In the genomic region with DNA sequence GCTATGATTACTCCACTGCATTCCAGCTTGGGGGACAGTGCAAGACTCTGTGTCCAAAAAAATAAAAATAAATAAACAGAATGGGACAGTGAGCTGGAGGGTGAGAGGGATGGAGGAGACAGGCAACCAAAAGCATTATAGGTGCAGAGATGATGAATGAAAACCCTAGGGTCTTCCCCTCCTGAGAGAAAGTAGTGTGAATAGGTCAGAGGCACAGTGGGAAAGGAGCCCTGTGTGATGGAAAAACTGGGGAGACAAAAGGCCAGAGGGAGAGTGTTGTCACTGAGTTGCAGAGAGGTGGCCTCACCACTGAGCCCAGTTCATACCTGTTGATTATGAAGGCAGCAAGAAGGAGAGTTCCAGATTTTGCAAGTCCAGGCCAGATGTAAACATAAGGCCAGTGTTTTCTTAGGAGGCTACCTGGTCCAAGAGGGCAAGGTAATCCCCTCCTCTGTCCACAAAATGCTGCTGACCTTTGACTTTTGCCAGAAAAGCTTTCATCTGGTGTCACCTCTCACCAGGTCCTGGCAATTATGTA, we compare ENCODE assay signal across 1 cellular context.
A peak's percentile ranks its signal among the peaks of the same experiment; 100 is the strongest.
TF ChIP-seq lines count a peak whose summit lies in the region.

No MANE protein-coding gene starts in this region.

TF ChIP-seq in HepG2, 621 proteins besides CTCF, POLR2A, EP300 and RAD21 (continued from another document and continues in another):
- TF ChIP-seq, protein P1, sequence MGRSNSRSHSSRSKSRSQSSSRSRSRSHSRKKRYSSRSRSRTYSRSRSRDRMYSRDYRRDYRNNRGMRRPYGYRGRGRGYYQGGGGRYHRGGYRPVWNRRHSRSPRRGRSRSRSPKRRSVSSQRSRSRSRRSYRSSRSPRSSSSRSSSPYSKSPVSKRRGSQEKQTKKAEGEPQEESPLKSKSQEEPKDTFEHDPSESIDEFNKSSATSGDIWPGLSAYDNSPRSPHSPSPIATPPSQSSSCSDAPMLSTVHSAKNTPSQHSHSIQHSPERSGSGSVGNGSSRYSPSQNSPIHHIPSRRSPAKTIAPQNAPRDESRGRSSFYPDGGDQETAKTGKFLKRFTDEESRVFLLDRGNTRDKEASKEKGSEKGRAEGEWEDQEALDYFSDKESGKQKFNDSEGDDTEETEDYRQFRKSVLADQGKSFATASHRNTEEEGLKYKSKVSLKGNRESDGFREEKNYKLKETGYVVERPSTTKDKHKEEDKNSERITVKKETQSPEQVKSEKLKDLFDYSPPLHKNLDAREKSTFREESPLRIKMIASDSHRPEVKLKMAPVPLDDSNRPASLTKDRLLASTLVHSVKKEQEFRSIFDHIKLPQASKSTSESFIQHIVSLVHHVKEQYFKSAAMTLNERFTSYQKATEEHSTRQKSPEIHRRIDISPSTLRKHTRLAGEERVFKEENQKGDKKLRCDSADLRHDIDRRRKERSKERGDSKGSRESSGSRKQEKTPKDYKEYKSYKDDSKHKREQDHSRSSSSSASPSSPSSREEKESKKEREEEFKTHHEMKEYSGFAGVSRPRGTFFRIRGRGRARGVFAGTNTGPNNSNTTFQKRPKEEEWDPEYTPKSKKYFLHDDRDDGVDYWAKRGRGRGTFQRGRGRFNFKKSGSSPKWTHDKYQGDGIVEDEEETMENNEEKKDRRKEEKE (IDR thresholded peaks at IDR 0.05): no peak
- TF ChIP-seq ZNF282 (IDR thresholded peaks at IDR 0.05; ENCODE audit: partially characterized antibody): no peak
- TF ChIP-seq, protein P2, sequence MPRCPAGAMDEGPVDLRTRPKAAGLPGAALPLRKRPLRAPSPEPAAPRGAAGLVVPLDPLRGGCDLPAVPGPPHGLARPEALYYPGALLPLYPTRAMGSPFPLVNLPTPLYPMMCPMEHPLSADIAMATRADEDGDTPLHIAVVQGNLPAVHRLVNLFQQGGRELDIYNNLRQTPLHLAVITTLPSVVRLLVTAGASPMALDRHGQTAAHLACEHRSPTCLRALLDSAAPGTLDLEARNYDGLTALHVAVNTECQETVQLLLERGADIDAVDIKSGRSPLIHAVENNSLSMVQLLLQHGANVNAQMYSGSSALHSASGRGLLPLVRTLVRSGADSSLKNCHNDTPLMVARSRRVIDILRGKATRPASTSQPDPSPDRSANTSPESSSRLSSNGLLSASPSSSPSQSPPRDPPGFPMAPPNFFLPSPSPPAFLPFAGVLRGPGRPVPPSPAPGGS (CRISPR knock-in tag; IDR thresholded peaks at IDR 0.05): no peak
- TF ChIP-seq ARNT (IDR thresholded peaks at IDR 0.05): no peak
- no peak for TF ChIP-seq SATB2 (CRISPR knock-in tag; IDR thresholded peaks at IDR 0.05)
- TF ChIP-seq TBL1XR1 (IDR thresholded peaks at IDR 0.05; ENCODE audit: borderline replicate concordance, low read length, partially characterized antibody): no peak
- TF ChIP-seq, protein P3, sequence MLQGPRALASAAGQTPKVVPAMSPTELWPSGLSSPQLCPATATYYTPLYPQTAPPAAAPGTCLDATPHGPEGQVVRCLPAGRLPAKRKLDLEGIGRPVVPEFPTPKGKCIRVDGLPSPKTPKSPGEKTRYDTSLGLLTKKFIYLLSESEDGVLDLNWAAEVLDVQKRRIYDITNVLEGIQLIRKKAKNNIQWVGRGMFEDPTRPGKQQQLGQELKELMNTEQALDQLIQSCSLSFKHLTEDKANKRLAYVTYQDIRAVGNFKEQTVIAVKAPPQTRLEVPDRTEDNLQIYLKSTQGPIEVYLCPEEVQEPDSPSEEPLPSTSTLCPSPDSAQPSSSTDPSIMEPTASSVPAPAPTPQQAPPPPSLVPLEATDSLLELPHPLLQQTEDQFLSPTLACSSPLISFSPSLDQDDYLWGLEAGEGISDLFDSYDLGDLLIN (CRISPR knock-in tag; IDR thresholded peaks at IDR 0.05; ENCODE audit: borderline replicate concordance): no peak
- TF ChIP-seq ZNF619 (CRISPR knock-in tag; IDR thresholded peaks at IDR 0.05): no peak
- TF ChIP-seq GLI4 (CRISPR knock-in tag; IDR thresholded peaks at IDR 0.05; ENCODE audit: borderline replicate concordance): no peak
- no peak for TF ChIP-seq ZFP36 (IDR thresholded peaks at IDR 0.05; ENCODE audit: borderline replicate concordance, low read depth, low read length, partially characterized antibody)
- TF ChIP-seq, protein P4, sequence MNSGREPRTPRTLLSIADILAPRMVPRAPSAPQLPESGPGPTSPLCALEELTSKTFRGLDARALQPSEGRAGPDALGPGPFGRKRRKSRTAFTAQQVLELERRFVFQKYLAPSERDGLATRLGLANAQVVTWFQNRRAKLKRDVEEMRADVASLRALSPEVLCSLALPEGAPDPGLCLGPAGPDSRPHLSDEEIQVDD (CRISPR knock-in tag; IDR thresholded peaks at IDR 0.05; ENCODE audit: borderline replicate concordance): no peak
- TF ChIP-seq, protein P5, sequence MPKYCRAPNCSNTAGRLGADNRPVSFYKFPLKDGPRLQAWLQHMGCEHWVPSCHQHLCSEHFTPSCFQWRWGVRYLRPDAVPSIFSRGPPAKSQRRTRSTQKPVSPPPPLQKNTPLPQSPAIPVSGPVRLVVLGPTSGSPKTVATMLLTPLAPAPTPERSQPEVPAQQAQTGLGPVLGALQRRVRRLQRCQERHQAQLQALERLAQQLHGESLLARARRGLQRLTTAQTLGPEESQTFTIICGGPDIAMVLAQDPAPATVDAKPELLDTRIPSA (CRISPR knock-in tag; IDR thresholded peaks at IDR 0.05; ENCODE audit: borderline replicate concordance): no peak
- TF ChIP-seq, protein P6, sequence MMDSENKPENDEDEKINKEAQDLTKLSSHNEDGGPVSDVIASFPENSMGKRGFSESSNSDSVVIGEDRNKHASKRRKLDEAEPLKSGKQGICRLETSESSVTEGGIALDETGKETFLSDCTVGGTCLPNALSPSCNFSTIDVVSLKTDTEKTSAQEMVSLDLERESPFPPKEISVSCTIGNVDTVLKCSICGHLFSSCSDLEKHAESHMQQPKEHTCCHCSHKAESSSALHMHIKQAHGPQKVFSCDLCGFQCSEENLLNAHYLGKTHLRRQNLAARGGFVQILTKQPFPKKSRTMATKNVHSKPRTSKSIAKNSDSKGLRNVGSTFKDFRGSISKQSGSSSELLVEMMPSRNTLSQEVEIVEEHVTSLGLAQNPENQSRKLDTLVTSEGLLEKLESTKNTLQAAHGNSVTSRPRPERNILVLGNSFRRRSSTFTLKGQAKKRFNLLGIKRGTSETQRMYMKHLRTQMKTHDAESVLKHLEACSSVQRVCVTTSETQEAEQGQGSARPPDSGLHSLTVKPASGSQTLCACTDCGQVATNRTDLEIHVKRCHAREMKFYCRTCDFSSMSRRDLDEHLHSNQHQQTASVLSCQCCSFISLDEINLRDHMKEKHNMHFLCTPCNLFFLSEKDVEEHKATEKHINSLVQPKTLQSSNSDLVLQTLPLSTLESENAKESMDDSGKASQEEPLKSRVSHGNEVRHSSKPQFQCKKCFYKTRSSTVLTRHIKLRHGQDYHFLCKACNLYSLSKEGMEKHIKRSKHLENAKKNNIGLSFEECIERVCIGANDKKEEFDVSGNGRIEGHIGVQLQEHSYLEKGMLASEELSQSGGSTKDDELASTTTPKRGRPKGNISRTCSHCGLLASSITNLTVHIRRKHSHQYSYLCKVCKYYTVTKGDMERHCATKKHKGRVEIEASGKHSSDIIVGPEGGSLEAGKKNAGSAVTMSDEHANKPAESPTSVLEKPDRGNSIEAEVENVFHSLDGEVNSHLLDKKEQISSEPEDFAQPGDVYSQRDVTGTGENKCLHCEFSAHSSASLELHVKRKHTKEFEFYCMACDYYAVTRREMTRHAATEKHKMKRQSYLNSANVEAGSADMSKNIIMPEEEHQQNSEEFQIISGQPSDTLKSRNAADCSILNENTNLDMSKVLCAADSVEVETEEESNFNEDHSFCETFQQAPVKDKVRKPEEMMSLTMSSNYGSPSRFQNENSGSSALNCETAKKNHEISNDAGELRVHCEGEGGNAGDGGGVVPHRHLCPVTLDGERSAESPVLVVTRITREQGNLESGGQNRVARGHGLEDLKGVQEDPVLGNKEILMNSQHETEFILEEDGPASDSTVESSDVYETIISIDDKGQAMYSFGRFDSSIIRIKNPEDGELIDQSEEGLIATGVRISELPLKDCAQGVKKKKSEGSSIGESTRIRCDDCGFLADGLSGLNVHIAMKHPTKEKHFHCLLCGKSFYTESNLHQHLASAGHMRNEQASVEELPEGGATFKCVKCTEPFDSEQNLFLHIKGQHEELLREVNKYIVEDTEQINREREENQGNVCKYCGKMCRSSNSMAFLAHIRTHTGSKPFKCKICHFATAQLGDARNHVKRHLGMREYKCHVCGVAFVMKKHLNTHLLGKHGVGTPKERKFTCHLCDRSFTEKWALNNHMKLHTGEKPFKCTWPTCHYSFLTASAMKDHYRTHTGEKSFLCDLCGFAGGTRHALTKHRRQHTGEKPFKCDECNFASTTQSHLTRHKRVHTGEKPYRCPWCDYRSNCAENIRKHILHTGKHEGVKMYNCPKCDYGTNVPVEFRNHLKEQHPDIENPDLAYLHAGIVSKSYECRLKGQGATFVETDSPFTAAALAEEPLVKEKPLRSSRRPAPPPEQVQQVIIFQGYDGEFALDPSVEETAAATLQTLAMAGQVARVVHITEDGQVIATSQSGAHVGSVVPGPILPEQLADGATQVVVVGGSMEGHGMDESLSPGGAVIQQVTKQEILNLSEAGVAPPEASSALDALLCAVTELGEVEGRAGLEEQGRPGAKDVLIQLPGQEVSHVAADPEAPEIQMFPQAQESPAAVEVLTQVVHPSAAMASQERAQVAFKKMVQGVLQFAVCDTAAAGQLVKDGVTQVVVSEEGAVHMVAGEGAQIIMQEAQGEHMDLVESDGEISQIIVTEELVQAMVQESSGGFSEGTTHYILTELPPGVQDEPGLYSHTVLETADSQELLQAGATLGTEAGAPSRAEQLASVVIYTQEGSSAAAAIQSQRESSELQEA (CRISPR knock-in tag; IDR thresholded peaks at IDR 0.05; ENCODE audit: not compliant biosample characterization): no peak
- no peak for TF ChIP-seq JARID2 (CRISPR knock-in tag; IDR thresholded peaks at IDR 0.05; ENCODE audit: insufficient replicate concordance)
- no peak for TF ChIP-seq PAWR (CRISPR knock-in tag; IDR thresholded peaks at IDR 0.05; ENCODE audit: borderline replicate concordance)
- TF ChIP-seq HOXA9 (CRISPR knock-in tag; IDR thresholded peaks at IDR 0.05; ENCODE audit: borderline replicate concordance): no peak
- no peak for TF ChIP-seq ZNF335 (CRISPR knock-in tag; IDR thresholded peaks at IDR 0.05)
- TF ChIP-seq, protein P7, sequence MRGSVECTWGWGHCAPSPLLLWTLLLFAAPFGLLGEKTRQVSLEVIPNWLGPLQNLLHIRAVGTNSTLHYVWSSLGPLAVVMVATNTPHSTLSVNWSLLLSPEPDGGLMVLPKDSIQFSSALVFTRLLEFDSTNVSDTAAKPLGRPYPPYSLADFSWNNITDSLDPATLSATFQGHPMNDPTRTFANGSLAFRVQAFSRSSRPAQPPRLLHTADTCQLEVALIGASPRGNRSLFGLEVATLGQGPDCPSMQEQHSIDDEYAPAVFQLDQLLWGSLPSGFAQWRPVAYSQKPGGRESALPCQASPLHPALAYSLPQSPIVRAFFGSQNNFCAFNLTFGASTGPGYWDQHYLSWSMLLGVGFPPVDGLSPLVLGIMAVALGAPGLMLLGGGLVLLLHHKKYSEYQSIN (CRISPR knock-in tag; IDR thresholded peaks at IDR 0.05; ENCODE audit: borderline replicate concordance): no peak
- TF ChIP-seq ZC3H4 (CRISPR knock-in tag; IDR thresholded peaks at IDR 0.05; ENCODE audit: borderline replicate concordance): no peak
- TF ChIP-seq, protein P8, sequence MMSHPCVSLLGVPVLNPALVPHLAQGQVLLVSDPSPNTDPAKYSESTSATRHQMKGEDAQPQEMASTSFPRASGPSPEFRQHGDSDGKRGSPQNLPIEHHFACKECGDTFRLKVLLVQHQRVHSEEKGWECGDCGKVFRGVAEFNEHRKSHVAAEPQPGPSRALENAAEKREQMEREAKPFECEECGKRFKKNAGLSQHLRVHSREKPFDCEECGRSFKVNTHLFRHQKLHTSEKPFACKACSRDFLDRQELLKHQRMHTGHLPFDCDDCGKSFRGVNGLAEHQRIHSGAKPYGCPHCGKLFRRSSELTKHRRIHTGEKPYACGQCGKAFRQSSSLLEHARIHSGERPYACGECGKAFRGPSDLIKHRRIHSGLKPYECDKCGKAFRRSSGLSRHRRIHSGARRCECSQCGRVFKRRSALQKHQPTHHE (CRISPR knock-in tag; IDR thresholded peaks at IDR 0.05; ENCODE audit: borderline replicate concordance): no peak
- TF ChIP-seq ZNF484 (CRISPR knock-in tag; IDR thresholded peaks at IDR 0.05; ENCODE audit: borderline replicate concordance, low read depth): no peak
- TF ChIP-seq HDAC6 (IDR thresholded peaks at IDR 0.05; ENCODE audit: low read depth, low read length): no peak
- no peak for TF ChIP-seq ZNF101 (CRISPR knock-in tag; IDR thresholded peaks at IDR 0.05; ENCODE audit: borderline replicate concordance, low read depth)
- no peak for TF ChIP-seq NFE2 (CRISPR knock-in tag; IDR thresholded peaks at IDR 0.05)
- no peak for TF ChIP-seq ZC3H13 (CRISPR knock-in tag; IDR thresholded peaks at IDR 0.05)
- TF ChIP-seq, protein P9, sequence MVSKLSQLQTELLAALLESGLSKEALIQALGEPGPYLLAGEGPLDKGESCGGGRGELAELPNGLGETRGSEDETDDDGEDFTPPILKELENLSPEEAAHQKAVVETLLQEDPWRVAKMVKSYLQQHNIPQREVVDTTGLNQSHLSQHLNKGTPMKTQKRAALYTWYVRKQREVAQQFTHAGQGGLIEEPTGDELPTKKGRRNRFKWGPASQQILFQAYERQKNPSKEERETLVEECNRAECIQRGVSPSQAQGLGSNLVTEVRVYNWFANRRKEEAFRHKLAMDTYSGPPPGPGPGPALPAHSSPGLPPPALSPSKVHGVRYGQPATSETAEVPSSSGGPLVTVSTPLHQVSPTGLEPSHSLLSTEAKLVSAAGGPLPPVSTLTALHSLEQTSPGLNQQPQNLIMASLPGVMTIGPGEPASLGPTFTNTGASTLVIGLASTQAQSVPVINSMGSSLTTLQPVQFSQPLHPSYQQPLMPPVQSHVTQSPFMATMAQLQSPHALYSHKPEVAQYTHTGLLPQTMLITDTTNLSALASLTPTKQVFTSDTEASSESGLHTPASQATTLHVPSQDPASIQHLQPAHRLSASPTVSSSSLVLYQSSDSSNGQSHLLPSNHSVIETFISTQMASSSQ (IDR thresholded peaks at IDR 0.05; ENCODE audit: low read depth): peak; percentile 57; the same call in 1 of the 2 replicates
- TF ChIP-seq, protein P9 (CRISPR knock-in tag; IDR thresholded peaks at IDR 0.05; ENCODE audit: borderline replicate concordance): peak; percentile 40; the same call in 1 of the 2 replicates
- no peak for TF ChIP-seq CC2D1A (CRISPR knock-in tag; IDR thresholded peaks at IDR 0.05)
- TF ChIP-seq, protein P10, sequence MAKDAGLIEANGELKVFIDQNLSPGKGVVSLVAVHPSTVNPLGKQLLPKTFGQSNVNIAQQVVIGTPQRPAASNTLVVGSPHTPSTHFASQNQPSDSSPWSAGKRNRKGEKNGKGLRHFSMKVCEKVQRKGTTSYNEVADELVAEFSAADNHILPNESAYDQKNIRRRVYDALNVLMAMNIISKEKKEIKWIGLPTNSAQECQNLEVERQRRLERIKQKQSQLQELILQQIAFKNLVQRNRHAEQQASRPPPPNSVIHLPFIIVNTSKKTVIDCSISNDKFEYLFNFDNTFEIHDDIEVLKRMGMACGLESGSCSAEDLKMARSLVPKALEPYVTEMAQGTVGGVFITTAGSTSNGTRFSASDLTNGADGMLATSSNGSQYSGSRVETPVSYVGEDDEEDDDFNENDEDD (CRISPR knock-in tag; IDR thresholded peaks at IDR 0.05; ENCODE audit: borderline replicate concordance): no peak
- peak; percentile 16; the same call in 1 of the 2 replicates for TF ChIP-seq ONECUT2 (CRISPR knock-in tag; IDR thresholded peaks at IDR 0.05)
